ENCODE assay signal across 11 cellular contexts in the genomic region with DNA sequence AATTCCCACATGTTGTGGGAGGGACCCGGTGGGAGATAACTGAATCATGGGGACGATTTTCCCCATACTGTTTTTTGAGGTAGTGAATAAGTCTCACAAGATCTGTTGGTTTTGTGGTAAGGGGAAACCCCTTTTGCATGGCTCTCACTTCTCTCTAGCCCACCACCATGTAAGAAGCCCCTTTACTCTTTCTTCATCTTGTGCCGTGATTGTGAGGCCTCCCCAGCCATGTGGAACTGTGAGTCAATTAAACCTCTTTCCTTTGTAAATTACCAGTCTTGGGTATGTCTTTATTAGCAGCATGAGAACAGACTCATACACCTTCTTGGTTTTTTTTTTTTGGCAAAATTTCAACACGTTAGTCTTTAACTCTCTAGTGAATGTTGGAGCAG. TPM values are rescaled to one million over a fixed set of nuclear protein-coding genes. Genes with fewer than 3 reads are reported as not detected.
DNase-seq lines count a peak whose midpoint lies in the region; ATAC-seq lines count a peak whose summit lies in the region.
"Had no signal": no experiment of that assay in that cellular context is flagged by ENCODE, and none has a peak within 500 bp of the region (broad histone marks: within the 10 kb centered on the region; RNA-seq: fewer than 3 reads in every experiment).

No MANE protein-coding gene starts in this region.

- peak overlapping the region; percentile 38 for H3K4me3 Mint-ChIP-seq in natural killer cell treated with Interleukin-12 subunit alpha and Interleukin-12 subunit beta and Interleukin-15 and Interleukin-18, amount 100 ng/mL, for 72 hours
- H3K4me3 Mint-ChIP-seq: activated CD4-positive, alpha-beta T cell treated with anti-CD3 and anti-CD28 coated beads, Interleukin-2, amount 10 ng/mL, durations not matched to agents 24 days and 14 days had no signal

- peaks cover 69 to 70% of the 10 kb centered on the region in 2 donors for H3K4me1 Mint-ChIP-seq in natural killer cell treated with Interleukin-12 subunit alpha and Interleukin-12 subunit beta and Interleukin-15 and Interleukin-18, amount 100 ng/mL, for 72 hours (ENCODE audit: low read depth in 2 of 2)

- H3K27me3 Mint-ChIP-seq in natural killer cell treated with Interleukin-12 subunit alpha and Interleukin-12 subunit beta and Interleukin-15 and Interleukin-18, amount 100 ng/mL, for 72 hours = no peaks in the 10 kb centered on the region
- H3K27me3 Mint-ChIP-seq: activated CD4-positive, alpha-beta T cell treated with anti-CD3 and anti-CD28 coated beads, Interleukin-2, amount 10 ng/mL, durations not matched to agents 24 days and 14 days had no signal

- no peaks in the 10 kb centered on the region for H3K9me3 Mint-ChIP-seq in natural killer cell treated with Interleukin-12 subunit alpha and Interleukin-12 subunit beta and Interleukin-15 and Interleukin-18, amount 100 ng/mL, for 72 hours

- ATAC-seq in GM18517 (IDR thresholded peaks at IDR 0.05; ENCODE audit: unreplicated experiment) (peak; percentile 29), GM21723 (IDR thresholded peaks at IDR 0.05; ENCODE audit: unreplicated experiment) (peak; percentile 44), HG03460 (IDR thresholded peaks at IDR 0.05; ENCODE audit: unreplicated experiment) (peak; percentile 37)
- ATAC-seq in natural killer cell treated with Interleukin-12 subunit alpha and Interleukin-12 subunit beta and Interleukin-15 and Interleukin-18, amount 100 ng/mL, for 72 hours = peak in 1 of 2 donors; percentile 43

- H3K27ac Mint-ChIP-seq in natural killer cell treated with Interleukin-12 subunit alpha and Interleukin-12 subunit beta and Interleukin-15 and Interleukin-18, amount 100 ng/mL, for 72 hours = peak overlapping the region; percentile 13 to 55
- H3K27ac Mint-ChIP-seq: activated CD4-positive, alpha-beta T cell treated with anti-CD3 and anti-CD28 coated beads, Interleukin-2, amount 10 ng/mL, durations not matched to agents 24 days and 14 days had no signal

- no peak for DNase-seq in natural killer cell treated with Interleukin-12 subunit alpha and Interleukin-12 subunit beta and Interleukin-15 and Interleukin-18, amount 100 ng/mL, for 72 hours (ENCODE audit: low spot score)
- DNase-seq in NCI-H187 (lab: John Stamatoyannopoulos, UW) (no peak), GDM1 (lab: John Stamatoyannopoulos, UW) (no peak), Kasumi-1 (lab: John Stamatoyannopoulos, UW) (no peak)
- no peak for DNase-seq in stimulated activated naive CD4-positive, alpha-beta T cell treated with Interleukin-2 at 50 U/mL for 16 hours (lab: John Stamatoyannopoulos, UW)
- DNase-seq: activated CD4-positive, alpha-beta T cell treated with anti-CD3 and anti-CD28 coated beads, Interleukin-2, amount 10 ng/mL, durations not matched to agents 24 days and 14 days; Calu3; NCI-H2171 had no signal

- H3K36me3 Mint-ChIP-seq in natural killer cell treated with Interleukin-12 subunit alpha and Interleukin-12 subunit beta and Interleukin-15 and Interleukin-18, amount 100 ng/mL, for 72 hours = peaks cover 11% of the 10 kb centered on the region

RNA-seq across cellular contexts. Expression of gene ARL8B, which starts 18.1 kb away (rescaled TPM):
- 10 to 100 TPM; 77.4 to 80.4 TPM for total RNA-seq in natural killer cell treated with Interleukin-12 subunit alpha and Interleukin-12 subunit beta and Interleukin-15 and Interleukin-18, amount 100 ng/mL, for 72 hours

RNA-seq across cellular contexts. Expression of gene EDEM1, which starts 47.3 kb away (rescaled TPM):
- 100 to 1,000 TPM; 109 to 171 TPM for total RNA-seq in natural killer cell treated with Interleukin-12 subunit alpha and Interleukin-12 subunit beta and Interleukin-15 and Interleukin-18, amount 100 ng/mL, for 72 hours
